In genomic region chr17:19313746-19314651, GRCh38 we compare ENCODE assay signal across 18 cellular contexts. TPM values are rescaled to one million over a fixed set of nuclear protein-coding genes. Genes with fewer than 3 reads are reported as not detected.
DNase-seq lines count a peak whose midpoint lies in the region; ATAC-seq and TF ChIP-seq lines count a peak whose summit lies in the region.
"Had no signal": no experiment of that assay in that cellular context is flagged by ENCODE, and none has a peak within 500 bp of the region (broad histone marks: within the 10 kb centered on the region; RNA-seq: fewer than 3 reads in every experiment).

No MANE protein-coding gene starts in this region.

- H3K14ac ChIP-seq in mesenchymal stem cell (ENCODE audit: low read length in 2 of 2) = no peak overlapping the region

- TF ChIP-seq POLR2A in heart left ventricle (IDR thresholded peaks at IDR 0.05) (no peak), transverse colon (IDR thresholded peaks at IDR 0.05) (no peak)

- H2BK15ac ChIP-seq in mesenchymal stem cell (ENCODE audit: low read depth, poor library complexity, severe bottlenecking) = no peak overlapping the region

- H3K4me3 ChIP-seq in heart left ventricle (no peak overlapping the region), right atrium auricular region (no peak overlapping the region), endodermal cell (ENCODE audit: low read length) (no peak overlapping the region), mesenchymal stem cell (ENCODE audit: insufficient read depth in 1 of 2, low read depth in 1 of 2, low read length in 2 of 2) (no peak overlapping the region), transverse colon (no peak overlapping the region)
- H3K4me3 ChIP-seq: SJCRH30, stomach had no signal

- H3K4me1 Mint-ChIP-seq in endodermal cell = peaks cover 18% of the 10 kb centered on the region

- no peak overlapping the region for H2BK12ac ChIP-seq in mesenchymal stem cell (ENCODE audit: low read length in 2 of 2)

- no peak overlapping the region for H4K91ac ChIP-seq in mesenchymal stem cell (ENCODE audit: low read length)

- in situ Hi-C loops in transverse colon (cut with MboI; ENCODE audit: low pct_ligation_motif_present in 1 of 4, low pct_unique_long_range_greater_than_20kb in 1 of 4, low sequenced_read_pairs in 3 of 4) = no loop called here

- no peak overlapping the region for H3K4me2 ChIP-seq in mesenchymal stem cell (ENCODE audit: low read length, poor library complexity, severe bottlenecking)

- DNase-seq in heart left ventricle (no peak), right atrium auricular region (ENCODE audit: low spot score) (no peak), endodermal cell (peak; percentile 44), mesenchymal stem cell (no peak), transverse colon (peak; percentile 60), SHP77 treated with DMSO at 0.1 percent for 48 hours (lab: John Stamatoyannopoulos, UW) (no peak)
- DNase-seq in activated naive CD4-positive, alpha-beta T cell treated with Interleukin-2 at 50 U/mL for 16 hours = no peak
- DNase-seq: activated CD4-positive, alpha-beta memory T cell treated with anti-CD3 and anti-CD28 coated beads, Interleukin-2, amount 10 ng/mL, durations not matched to agents 7 days and 5 days; GDM1; midbrain; NCI-H1092; NCI-H2171; occipital lobe; SJCRH30; stomach had no signal

- H3K27ac Mint-ChIP-seq in endodermal cell = no peak overlapping the region
- H3K27ac Mint-ChIP-seq: activated CD4-positive, alpha-beta memory T cell treated with anti-CD3 and anti-CD28 coated beads, Interleukin-2, amount 10 ng/mL, durations not matched to agents 7 days and 5 days; IgD-negative memory B cell had no signal

- no peak for TF ChIP-seq CTCF in heart left ventricle (IDR thresholded peaks at IDR 0.05)
- no peak for TF ChIP-seq CTCF in right atrium auricular region (IDR thresholded peaks at IDR 0.05)
- no peak for TF ChIP-seq CTCF in endodermal cell (conservative IDR thresholded peaks at IDR 0.05)
- no peak for TF ChIP-seq CTCF in transverse colon (IDR thresholded peaks at IDR 0.05)

- 51 to 70% (median 60%) methylated on average over 11 to 12 of the region's 12 CpGs for WGBS in heart left ventricle, 4 donors
- 93% methylated on average over 10 to 12 of the region's 12 CpGs for WGBS in endodermal cell (ENCODE audit: insufficient coverage in 1 of 2, insufficient read length in 1 of 2), 2 experiments
- WGBS in mesenchymal stem cell = 94% methylated on average over 12 of the region's 12 CpGs
- WGBS in transverse colon (ENCODE audit: low coverage in 1 of 2), 2 donors = 67 to 70% methylated on average over 1 to 12 of the region's 12 CpGs

- peaks cover 0 to 59% (median 39%) of the 10 kb centered on the region in 12 donors for H3K4me1 ChIP-seq in heart left ventricle
- peaks cover 0 to 63% of the 10 kb centered on the region in 2 donors for H3K4me1 ChIP-seq in right atrium auricular region
- no peaks in the 10 kb centered on the region for H3K4me1 ChIP-seq in endodermal cell (ENCODE audit: control insufficient read depth, insufficient read depth, low read length)
- peaks cover 36% of the 10 kb centered on the region for H3K4me1 ChIP-seq in mesenchymal stem cell (ENCODE audit: control insufficient read depth, insufficient read depth, low read depth, low read length)
- peaks cover 7 to 24% (median 12%) of the 10 kb centered on the region in 4 donors for H3K4me1 ChIP-seq in transverse colon

- no peaks in the 10 kb centered on the region for H3K9me3 Mint-ChIP-seq in endodermal cell
- H3K9me3 Mint-ChIP-seq: activated CD4-positive, alpha-beta memory T cell treated with anti-CD3 and anti-CD28 coated beads, Interleukin-2, amount 10 ng/mL, durations not matched to agents 7 days and 5 days; IgD-negative memory B cell had no signal

- H3K9ac ChIP-seq in endodermal cell (ENCODE audit: extremely low read depth, low read length, poor library complexity, severe bottlenecking) = no peak overlapping the region
- H3K9ac ChIP-seq in mesenchymal stem cell (ENCODE audit: low read length) = peak overlapping the region; percentile 47

- no peaks in the 10 kb centered on the region for H3K9me3 ChIP-seq in heart left ventricle
- no peaks in the 10 kb centered on the region for H3K9me3 ChIP-seq in right atrium auricular region
- no peaks in the 10 kb centered on the region for H3K9me3 ChIP-seq in endodermal cell (ENCODE audit: control insufficient read depth, low read length)
- H3K9me3 ChIP-seq in mesenchymal stem cell (ENCODE audit: control insufficient read depth, low read length) = no peaks in the 10 kb centered on the region
- H3K9me3 ChIP-seq in transverse colon = no peaks in the 10 kb centered on the region
- H3K9me3 ChIP-seq: SJCRH30, stomach had no signal

- H3K27me3 Mint-ChIP-seq in endodermal cell (ENCODE audit: insufficient read depth) = no peaks in the 10 kb centered on the region
- H3K27me3 Mint-ChIP-seq: IgD-negative memory B cell had no signal

- H3K36me3 ChIP-seq in heart left ventricle (peaks cover 0 to 63% (median 37%) of the 10 kb centered on the region in 9 donors), right atrium auricular region (peaks cover 55% of the 10 kb centered on the region), endodermal cell (ENCODE audit: control insufficient read depth, insufficient read depth, low read length) (peaks cover 41% of the 10 kb centered on the region), mesenchymal stem cell (ENCODE audit: control insufficient read depth in 1 of 2, insufficient read depth in 2 of 2, low read depth in 1 of 2, low read length in 2 of 2) (peaks cover 48 to 81% of the 10 kb centered on the region in 2 experiments), transverse colon (peaks cover 0 to 5% (median 2%) of the 10 kb centered on the region in 4 donors)

- ATAC-seq in heart left ventricle (peak in 1 of 4 donors; percentile 40), GM21360 (IDR thresholded peaks at IDR 0.05; ENCODE audit: unreplicated experiment) (no peak)
- ATAC-seq: HCT116 had no signal

- H3K4me3 Mint-ChIP-seq in endodermal cell = no peak overlapping the region
- H3K4me3 Mint-ChIP-seq: activated CD4-positive, alpha-beta memory T cell treated with anti-CD3 and anti-CD28 coated beads, Interleukin-2, amount 10 ng/mL, durations not matched to agents 7 days and 5 days; IgD-negative memory B cell had no signal

- H3K4ac ChIP-seq in mesenchymal stem cell (ENCODE audit: low read depth in 1 of 2, low read length in 2 of 2) = no peak overlapping the region

- H3K18ac ChIP-seq in mesenchymal stem cell (ENCODE audit: low read depth in 1 of 2, low read length in 2 of 2) = no peak overlapping the region

- H3K27me3 ChIP-seq in heart left ventricle (peaks cover 0 to 39% (median 0%) of the 10 kb centered on the region in 9 donors), right atrium auricular region (no peaks in the 10 kb centered on the region), endodermal cell (ENCODE audit: control insufficient read depth, insufficient read depth, low read length, poor library complexity, severe bottlenecking) (no peaks in the 10 kb centered on the region), mesenchymal stem cell (ENCODE audit: control insufficient read depth in 1 of 2, insufficient read depth in 1 of 2, low read length in 2 of 2) (no peaks in the 10 kb centered on the region), transverse colon (no peaks in the 10 kb centered on the region)
- H3K27me3 ChIP-seq: SJCRH30, stomach had no signal

- intact Hi-C loops in heart left ventricle (cut with DNase I) = loop anchor here in 1 of 10 donors (5.0 kb wide), 1 partner anchor 448 kb away; no protein-coding TSS in a partner anchor
- intact Hi-C loops in transverse colon (cut with DNase I; ENCODE audit: low total_unique reads) = no loop called here

- no peak overlapping the region for H3K23ac ChIP-seq in mesenchymal stem cell (ENCODE audit: low read length in 2 of 2)

- H4K8ac ChIP-seq in mesenchymal stem cell (ENCODE audit: low read length) = no peak overlapping the region

- H2AFZ ChIP-seq in mesenchymal stem cell (ENCODE audit: low read depth, low read length) = no peak overlapping the region

- no peak overlapping the region for H2AK5ac ChIP-seq in mesenchymal stem cell (ENCODE audit: low read length, severe bottlenecking)

- TF ChIP-seq EP300 in transverse colon (IDR thresholded peaks at IDR 0.05; ENCODE audit: low read depth) = no peak

- H3K27ac ChIP-seq in heart left ventricle = peak overlapping the region in 9 of 12 donors; percentile 4 to 85 (median 51)
- H3K27ac ChIP-seq in right atrium auricular region = peak overlapping the region in 1 of 2 donors; percentile 47
- peak overlapping the region; percentile 10 for H3K27ac ChIP-seq in endodermal cell (ENCODE audit: low read depth, low read length)
- H3K27ac ChIP-seq in mesenchymal stem cell (ENCODE audit: low read length, poor library complexity, severe bottlenecking) = no peak overlapping the region
- peak overlapping the region in 3 of 4 donors; percentile 24 to 30 (median 29) for H3K27ac ChIP-seq in transverse colon
- H3K27ac ChIP-seq: SJCRH30 had no signal

- peaks cover 46% of the 10 kb centered on the region for H3K36me3 Mint-ChIP-seq in endodermal cell (ENCODE audit: low read depth)

- peaks cover 26% of the 10 kb centered on the region for H3K79me1 ChIP-seq in mesenchymal stem cell (replicated peaks; ENCODE audit: low read length, poor library complexity, severe bottlenecking)

- no peak overlapping the region for H2BK120ac ChIP-seq in mesenchymal stem cell (ENCODE audit: low read depth, low read length)

- H2BK5ac ChIP-seq in mesenchymal stem cell (ENCODE audit: low read depth, low read length, poor library complexity, severe bottlenecking) = no peak overlapping the region

RNA-seq across cellular contexts. Expression of gene B9D1, which starts 48.5 kb away (rescaled TPM):
- total RNA-seq in heart left ventricle (10 to 100 TPM in 5 of 9 donors, 1 to 10 TPM in 4; 5.6 to 27.9 (median 10.8) TPM), right atrium auricular region (10 to 100 TPM; 18.7 to 24.6 TPM), endodermal cell (10 to 100 TPM; 37.7 to 42.8 TPM), transverse colon (10 to 100 TPM in 2 of 4 donors, 1 to 10 TPM in 2; 6.0 to 17.6 (median 9.5) TPM)
- polyA plus RNA-seq in heart left ventricle = 10 to 100 TPM in 1 of 2 donors, 1 to 10 TPM in 1; 9.1 to 10.7 TPM
- polyA plus RNA-seq in endodermal cell (2013, experiment 1 of 2) = 28.5 TPM
- polyA plus RNA-seq in endodermal cell (2013, experiment 2 of 2) = 25.0 TPM
- 30.2 TPM for polyA plus RNA-seq in mesenchymal stem cell (2013, experiment 1 of 2)
- polyA plus RNA-seq in mesenchymal stem cell (2013, experiment 2 of 2) = 30.8 TPM

Comparison
In these comparisons a context has a peak if more than half of its experiments do, and no peak if none do; other contexts are left out.
1. DNase-seq: peak in endodermal cell (single experiment) and transverse colon (single experiment); none in heart left ventricle (0 of 5), right atrium auricular region (single experiment), mesenchymal stem cell (single experiment), activated naive CD4-positive, alpha-beta T cell treated with Interleukin-2 at 50 U/mL for 16 hours (single experiment) and SHP77 treated with DMSO at 0.1 percent for 48 hours (single experiment).